9 cellular contexts compared by ENCODE assay signal in genomic region chr5:157290156-157290980, GRCh38. TPM values are rescaled to one million over a fixed set of nuclear protein-coding genes. Genes with fewer than 3 reads are reported as not detected.
DNase-seq lines count a peak whose midpoint lies in the region; ATAC-seq and TF ChIP-seq lines count a peak whose summit lies in the region.
"Had no signal": no experiment of that assay in that cellular context is flagged by ENCODE, and none has a peak within 500 bp of the region (broad histone marks: within the 10 kb centered on the region; RNA-seq: fewer than 3 reads in every experiment).

No MANE protein-coding gene starts in this region.

- no peak for ATAC-seq in heart left ventricle
- peak; percentile 69 for ATAC-seq in stimulated activated naive CD8-positive, alpha-beta T cell treated with anti-CD3 and anti-CD28 coated beads, Interleukin-15, Interleukin-2, amounts not matched to agents 100 U/mL and 50 U/mL, for 24 hours
- ATAC-seq in activated CD4-positive, CD25-positive, alpha-beta regulatory T cell treated with anti-CD3 and anti-CD28 coated beads, Interleukin-2, amount 50 U/mL, for 24 hours, result no peak

- peaks cover 21% of the 10 kb centered on the region for H3K36me3 ChIP-seq in cardiac muscle cell
- H3K36me3 ChIP-seq in heart left ventricle, result peaks cover 0 to 31% (median 0%) of the 10 kb centered on the region in 9 donors
- H3K36me3 ChIP-seq in tibial artery, result peaks cover 0 to 9% (median 5%) of the 10 kb centered on the region in 3 donors

- H3K27ac ChIP-seq in cardiac muscle cell (peak overlapping the region; percentile 96), heart left ventricle (peak overlapping the region in 4 of 12 donors; percentile 24 to 89 (median 78)), tibial artery (no peak overlapping the region)

- TF ChIP-seq POLR2A in heart left ventricle (IDR thresholded peaks at IDR 0.05), result no peak

- intact Hi-C loops in heart left ventricle (cut with DNase I) (no loop called here), tibial artery (cut with DNase I; ENCODE audit: low total_unique reads) (no loop called here)

- DNase-seq in cardiac muscle cell (ENCODE audit: low read depth in 1 of 2, low spot score in 1 of 2), result peak in 1 of 2 donors; percentile 36
- no peak for DNase-seq in heart left ventricle
- DNase-seq in SW480 (ENCODE audit: low spot score), result peak; percentile 84
- DNase-seq in fibroblast of the aortic adventitia (ENCODE audit: low read depth), result peak; percentile 25
- DNase-seq in stimulated activated naive CD8-positive, alpha-beta T cell treated with anti-CD3 and anti-CD28 coated beads, Interleukin-15, Interleukin-2, amounts not matched to agents 100 U/mL and 50 U/mL, for 24 hours, result no peak
- no peak for DNase-seq in germinal center (ENCODE audit: low spot score)
- DNase-seq in tibial artery, result no peak
- DNase-seq: NCI-H524 treated with DMSO at 0.1 percent for 48 hours had no signal

- TF ChIP-seq CTCF in cardiac muscle cell (IDR thresholded peaks at IDR 0.05; ENCODE audit: low read depth, low read length), result no peak
- no peak for TF ChIP-seq CTCF in heart left ventricle (IDR thresholded peaks at IDR 0.05)
- no peak for TF ChIP-seq CTCF in fibroblast of the aortic adventitia (IDR thresholded peaks at IDR 0.05; ENCODE audit: insufficient read depth, low read length)
- no peak for TF ChIP-seq CTCF in tibial artery (IDR thresholded peaks at IDR 0.05)

- H3K27me3 ChIP-seq in cardiac muscle cell (no peaks in the 10 kb centered on the region), heart left ventricle (no peaks in the 10 kb centered on the region), tibial artery (no peaks in the 10 kb centered on the region)

- 55 to 68% (median 63%) methylated on average over 6 of the region's 6 CpGs for WGBS in heart left ventricle, 4 donors

- H3K4me1 ChIP-seq in cardiac muscle cell (ENCODE audit: low read depth) (peaks cover 55% of the 10 kb centered on the region), heart left ventricle (peaks cover 0 to 58% (median 12%) of the 10 kb centered on the region in 12 donors), tibial artery (no peaks in the 10 kb centered on the region)

- no peaks in the 10 kb centered on the region for H3K9me3 ChIP-seq in cardiac muscle cell (ENCODE audit: low read depth)
- H3K9me3 ChIP-seq in heart left ventricle, result no peaks in the 10 kb centered on the region
- no peaks in the 10 kb centered on the region for H3K9me3 ChIP-seq in tibial artery

- H3K4me3 ChIP-seq in cardiac muscle cell (no peak overlapping the region), heart left ventricle (no peak overlapping the region), fibroblast of the aortic adventitia (ENCODE audit: low read depth, low read length) (no peak overlapping the region), tibial artery (no peak overlapping the region)

RNA-seq across cellular contexts. Expression of gene CYFIP2, which starts 24.4 kb away (rescaled TPM):
- total RNA-seq in cardiac muscle cell (228 and 299 TPM in 2 replicates), heart left ventricle (10 to 100 TPM; 27.3 to 62.7 (median 39.1) TPM), fibroblast of the aortic adventitia (ENCODE audit: low replicate concordance) (3.7 and 12.4 TPM in 2 replicates)
- polyA plus RNA-seq in cardiac muscle cell (126 and 171 TPM in 2 replicates), heart left ventricle (10 to 100 TPM; 23.2 TPM)

Comparison
In these comparisons a context has a peak if more than half of its experiments do, and no peak if none do; other contexts are left out.
1. DNase-seq: peak in SW480 (single experiment) and fibroblast of the aortic adventitia (single experiment); none in heart left ventricle (0 of 5), stimulated activated naive CD8-positive, alpha-beta T cell treated with anti-CD3 and anti-CD28 coated beads, Interleukin-15, Interleukin-2, amounts not matched to agents 100 U/mL and 50 U/mL, for 24 hours (single experiment), germinal center (single experiment) and tibial artery (0 of 2).